23 cellular contexts compared by ENCODE assay signal in genomic region chr17:72599891-72600290, GRCh38.
DNase-seq lines count a peak whose midpoint lies in the region; ATAC-seq and TF ChIP-seq lines count a peak whose summit lies in the region.
"Had no signal": no experiment of that assay in that cellular context is flagged by ENCODE, and none has a peak within 500 bp of the region (broad histone marks: within the 10 kb centered on the region; RNA-seq: fewer than 3 reads in every experiment).

No MANE protein-coding gene starts in this region.

- no peak for TF ChIP-seq CTCF in HFFc6 (IDR thresholded peaks at IDR 0.05)
- TF ChIP-seq CTCF in lower leg skin (IDR thresholded peaks at IDR 0.05): no peak

- H3K4me2 ChIP-seq in neuronal stem cell (ENCODE audit: insufficient read depth, low read length, poor library complexity, severe bottlenecking): no peak overlapping the region
- H3K4me2 ChIP-seq: BLaER1, KMS-11 had no signal

- no peak overlapping the region for H3K4me3 ChIP-seq in neuronal stem cell (ENCODE audit: low read length in 2 of 2)
- H3K4me3 ChIP-seq in lower leg skin (ENCODE audit: low read depth, poor library complexity, severe bottlenecking): no peak overlapping the region
- H3K4me3 ChIP-seq: BLaER1, SK-N-MC had no signal

- no peaks in the 10 kb centered on the region for H3K79me1 ChIP-seq in neuronal stem cell (ENCODE audit: low read depth, low read length)

- no peak overlapping the region for H3K4me3 Mint-ChIP-seq in HFFc6
- H3K4me3 Mint-ChIP-seq: T-cell; T-helper 2 cell treated with Interferon-gamma antibody and Interleukin-4, amounts not matched to agents 5 μg/mL and 100 μg/mL, for 36 hours had no signal

- no peak overlapping the region for H2BK5ac ChIP-seq in neuronal stem cell (ENCODE audit: low read length)

- no peaks in the 10 kb centered on the region for H3K36me3 ChIP-seq in neuronal stem cell (replicated peaks in 1 of 2; ENCODE audit: control insufficient read depth in 2 of 2, insufficient read depth in 2 of 2, low read length in 2 of 2)
- H3K36me3 ChIP-seq: BLaER1 had no signal

- no peak for TF ChIP-seq RAD21 in Ishikawa (IDR thresholded peaks at IDR 0.05; ENCODE audit: low read depth)

- TF ChIP-seq EP300 in Ishikawa (IDR thresholded peaks at IDR 0.05; ENCODE audit: borderline replicate concordance): no peak

- H3K9me3 ChIP-seq in neuronal stem cell (replicated peaks in 1 of 2; ENCODE audit: control insufficient read depth in 2 of 2, insufficient read depth in 1 of 2, low read depth in 1 of 2, low read length in 2 of 2): no peaks in the 10 kb centered on the region
- H3K9me3 ChIP-seq: BLaER1, Caco-2 had no signal

- no peak overlapping the region for H3K27ac ChIP-seq in neuronal stem cell (replicated peaks; ENCODE audit: low read length)
- H3K27ac ChIP-seq: BLaER1, HL-60, KMS-11, SK-N-MC had no signal

- H2BK12ac ChIP-seq in neuronal stem cell (ENCODE audit: low read length): no peak overlapping the region

- H2BK120ac ChIP-seq in neuronal stem cell (ENCODE audit: low read depth, low read length): no peak overlapping the region

- H2BK15ac ChIP-seq in neuronal stem cell (ENCODE audit: low read length): no peak overlapping the region

- intact Hi-C loops in lower leg skin (cut with DNase I; ENCODE audit: low total_unique reads): no loop called here

- H3K18ac ChIP-seq in neuronal stem cell (ENCODE audit: low read length): peak overlapping the region; percentile 38

- no peaks in the 10 kb centered on the region for H3K9me3 Mint-ChIP-seq in HFFc6
- H3K9me3 Mint-ChIP-seq: T-cell; T-helper 2 cell treated with Interferon-gamma antibody and Interleukin-4, amounts not matched to agents 5 μg/mL and 100 μg/mL, for 36 hours had no signal

- no peak for ATAC-seq in HG03097 (IDR thresholded peaks at IDR 0.05; ENCODE audit: low FRiP score, unreplicated experiment)
- ATAC-seq: T-cell had no signal

- H4K8ac ChIP-seq in neuronal stem cell (ENCODE audit: low read depth, low read length): no peak overlapping the region

- no peak for TF ChIP-seq POLR2A in lower leg skin (IDR thresholded peaks at IDR 0.05)

- no peak overlapping the region for H3K4ac ChIP-seq in neuronal stem cell (ENCODE audit: low read length)

- no peak overlapping the region for H3K27ac Mint-ChIP-seq in HFFc6
- H3K27ac Mint-ChIP-seq: T-cell; T-helper 2 cell treated with Interferon-gamma antibody and Interleukin-4, amounts not matched to agents 5 μg/mL and 100 μg/mL, for 36 hours had no signal

- no peak overlapping the region for H2AFZ ChIP-seq in neuronal stem cell (ENCODE audit: low read length)

- H3K4me1 ChIP-seq in neuronal stem cell (ENCODE audit: control insufficient read depth in 2 of 2, insufficient read depth in 1 of 2, low read depth in 1 of 2, low read length in 2 of 2): peaks cover 9 to 10% of the 10 kb centered on the region in 2 donors

- H3K27me3 Mint-ChIP-seq in HFFc6 (ENCODE audit: insufficient read depth): peaks cover 21% of the 10 kb centered on the region

- no peak overlapping the region for H3K14ac ChIP-seq in neuronal stem cell (ENCODE audit: low read length)

- H4K91ac ChIP-seq in neuronal stem cell (ENCODE audit: low read depth, low read length, poor library complexity): no peak overlapping the region

- no CpG with 5 or more reads among the region's 4 CpGs for WGBS in neuronal stem cell (ENCODE audit: extremely low coverage in 2 of 2, insufficient read length in 2 of 2, insufficient replicate concordance in 1 of 2), 2 donors
- WGBS in lower leg skin, 2 donors: 69 to 70% methylated on average over 4 of the region's 4 CpGs

- no peak overlapping the region for H3K23ac ChIP-seq in neuronal stem cell (ENCODE audit: low read depth, low read length, poor library complexity)

- peaks cover 69% of the 10 kb centered on the region for H3K4me1 Mint-ChIP-seq in HFFc6 (ENCODE audit: low read depth)
- H3K4me1 Mint-ChIP-seq: T-cell had no signal

- H3K9ac ChIP-seq in neuronal stem cell (ENCODE audit: low read depth, low read length, poor library complexity): no peak overlapping the region
- H3K9ac ChIP-seq: BLaER1, KMS-11 had no signal

- H2AK5ac ChIP-seq in neuronal stem cell (ENCODE audit: low read depth, low read length): no peak overlapping the region

- DNase-seq in NCI-H748 (lab: John Stamatoyannopoulos, UW; ENCODE audit: unreplicated experiment) (peak; percentile 35), NCI-H748 treated with DMSO at 0.1 percent for 48 hours (lab: John Stamatoyannopoulos, UW) (no peak), SHP77 treated with DMSO at 0.1 percent for 48 hours (lab: John Stamatoyannopoulos, UW) (peak; percentile 6), neuronal stem cell (ENCODE audit: low spot score) (no peak), HFFc6 (no peak), lower leg skin (ENCODE audit: low spot score in 2 of 2) (no peak)
- DNase-seq: ACHN; Caco-2; CD4-positive, alpha-beta memory T cell; EL; GF-D8; NCI-H1092 treated with DMSO at 0.1 percent for 48 hours; NCI-H2081; NCI-H510A; NCI-H82; T-cell had no signal

- H3K36me3 Mint-ChIP-seq in HFFc6 (ENCODE audit: low read depth): no peaks in the 10 kb centered on the region
- H3K36me3 Mint-ChIP-seq: CD4-positive, alpha-beta memory T cell had no signal

- no peaks in the 10 kb centered on the region for H3K27me3 ChIP-seq in neuronal stem cell (ENCODE audit: control insufficient read depth in 3 of 3, insufficient read depth in 3 of 3, low read depth in 1 of 3, low read length in 3 of 3)
- H3K27me3 ChIP-seq: BLaER1 had no signal

TF ChIP-seq in Ishikawa, 13 proteins besides CTCF, POLR2A, EP300 and RAD21:
- no peak for TF ChIP-seq TEAD4 (IDR thresholded peaks at IDR 0.05)
- peak; percentile 61 for TF ChIP-seq NFIC (IDR thresholded peaks at IDR 0.05)
TF ChIP-seq in Ishikawa: peak in this region for 1.

Comparison
In these comparisons a context has a peak if more than half of its experiments do, and no peak if none do; other contexts are left out.
1. DNase-seq: peak in NCI-H748 (single experiment) and SHP77 treated with DMSO at 0.1 percent for 48 hours (single experiment); none in NCI-H748 treated with DMSO at 0.1 percent for 48 hours (single experiment), neuronal stem cell (single experiment), HFFc6 (single experiment) and lower leg skin (0 of 2).